ENCODE assay signal across 1 cellular context in the genomic region with DNA sequence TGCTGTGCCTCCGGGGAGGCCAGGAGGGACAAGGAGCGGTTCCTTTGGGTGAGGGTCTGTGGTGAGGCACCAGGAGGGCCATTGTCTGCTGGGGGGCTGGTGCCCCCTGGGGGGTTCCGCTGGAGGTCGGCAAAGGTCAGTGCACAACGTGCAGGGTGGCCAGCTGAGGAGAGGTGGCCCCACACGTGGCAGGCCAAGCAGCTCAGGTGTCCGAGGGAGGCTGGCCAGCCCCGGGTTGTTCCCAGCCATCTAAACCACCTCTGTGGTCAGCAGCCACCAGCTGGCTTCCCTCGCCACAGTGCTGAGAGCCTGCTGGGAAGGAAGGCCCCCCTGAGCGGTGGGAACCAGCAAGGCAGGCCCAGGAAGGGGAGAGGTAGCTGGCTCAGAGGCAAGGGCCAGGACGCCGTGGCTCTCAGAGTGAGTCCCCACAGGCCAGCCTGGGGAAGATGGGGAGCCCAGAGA.
TF ChIP-seq lines count a peak whose summit lies in the region.

No MANE protein-coding gene starts in this region.

TF ChIP-seq in A549, 52 proteins besides CTCF, POLR2A, EP300 and RAD21:
- TF ChIP-seq RARB (CRISPR knock-in tag; IDR thresholded peaks at IDR 0.05), result no peak
- TF ChIP-seq, protein P1, sequence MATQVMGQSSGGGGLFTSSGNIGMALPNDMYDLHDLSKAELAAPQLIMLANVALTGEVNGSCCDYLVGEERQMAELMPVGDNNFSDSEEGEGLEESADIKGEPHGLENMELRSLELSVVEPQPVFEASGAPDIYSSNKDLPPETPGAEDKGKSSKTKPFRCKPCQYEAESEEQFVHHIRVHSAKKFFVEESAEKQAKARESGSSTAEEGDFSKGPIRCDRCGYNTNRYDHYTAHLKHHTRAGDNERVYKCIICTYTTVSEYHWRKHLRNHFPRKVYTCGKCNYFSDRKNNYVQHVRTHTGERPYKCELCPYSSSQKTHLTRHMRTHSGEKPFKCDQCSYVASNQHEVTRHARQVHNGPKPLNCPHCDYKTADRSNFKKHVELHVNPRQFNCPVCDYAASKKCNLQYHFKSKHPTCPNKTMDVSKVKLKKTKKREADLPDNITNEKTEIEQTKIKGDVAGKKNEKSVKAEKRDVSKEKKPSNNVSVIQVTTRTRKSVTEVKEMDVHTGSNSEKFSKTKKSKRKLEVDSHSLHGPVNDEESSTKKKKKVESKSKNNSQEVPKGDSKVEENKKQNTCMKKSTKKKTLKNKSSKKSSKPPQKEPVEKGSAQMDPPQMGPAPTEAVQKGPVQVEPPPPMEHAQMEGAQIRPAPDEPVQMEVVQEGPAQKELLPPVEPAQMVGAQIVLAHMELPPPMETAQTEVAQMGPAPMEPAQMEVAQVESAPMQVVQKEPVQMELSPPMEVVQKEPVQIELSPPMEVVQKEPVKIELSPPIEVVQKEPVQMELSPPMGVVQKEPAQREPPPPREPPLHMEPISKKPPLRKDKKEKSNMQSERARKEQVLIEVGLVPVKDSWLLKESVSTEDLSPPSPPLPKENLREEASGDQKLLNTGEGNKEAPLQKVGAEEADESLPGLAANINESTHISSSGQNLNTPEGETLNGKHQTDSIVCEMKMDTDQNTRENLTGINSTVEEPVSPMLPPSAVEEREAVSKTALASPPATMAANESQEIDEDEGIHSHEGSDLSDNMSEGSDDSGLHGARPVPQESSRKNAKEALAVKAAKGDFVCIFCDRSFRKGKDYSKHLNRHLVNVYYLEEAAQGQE (IDR thresholded peaks at IDR 0.05), result no peak
- no peak for TF ChIP-seq EHMT2 (IDR thresholded peaks at IDR 0.05; ENCODE audit: low read depth)
- TF ChIP-seq POLR2AphosphoS2 (conservative IDR thresholded peaks at IDR 0.05; ENCODE audit: low read length), result 0 out of 2 replicates have a peak, but pooled peaks have one; percentile 19
